In the genomic region with DNA sequence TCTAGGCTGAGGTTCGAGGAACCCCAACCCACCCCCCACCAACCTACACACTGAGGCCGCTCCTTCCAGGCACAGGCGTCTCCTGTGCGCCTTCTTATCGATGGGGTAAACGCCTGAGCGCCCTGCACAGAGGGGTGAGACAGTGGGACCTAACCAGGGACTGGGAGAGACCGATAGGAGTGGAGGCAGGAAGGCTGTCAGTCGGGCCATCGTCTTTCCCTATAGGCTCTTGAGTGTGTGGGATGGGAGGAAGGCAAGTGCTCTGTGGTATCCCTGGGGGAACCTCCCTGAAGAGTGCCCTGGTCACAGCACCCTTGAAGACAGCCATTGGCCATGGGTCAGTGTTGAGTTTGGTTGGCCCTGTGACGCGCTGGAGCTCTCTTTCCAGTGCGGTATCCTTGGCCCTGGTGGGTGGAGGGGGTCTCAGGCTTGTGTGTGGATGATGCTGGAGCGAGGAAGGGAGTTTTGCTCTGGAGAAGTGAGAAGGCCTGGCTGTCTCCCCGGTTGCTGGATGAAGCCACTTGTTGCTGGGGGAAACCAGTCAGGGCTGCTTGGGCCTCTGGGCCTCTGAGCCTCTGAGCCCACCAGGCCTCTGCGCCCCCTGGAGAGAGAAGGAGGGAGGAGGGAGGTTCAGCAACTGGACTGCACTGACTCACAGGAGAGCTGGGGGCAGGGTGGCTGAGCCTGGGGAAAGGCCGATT, we compare ENCODE assay signal across 1 cellular context.
TF ChIP-seq lines count a peak whose summit lies in the region.

No MANE protein-coding gene starts in this region.

TF ChIP-seq in GM23338, 12 proteins besides CTCF, POLR2A, EP300 and RAD21 (continued from another document):
- TF ChIP-seq, protein P1, sequence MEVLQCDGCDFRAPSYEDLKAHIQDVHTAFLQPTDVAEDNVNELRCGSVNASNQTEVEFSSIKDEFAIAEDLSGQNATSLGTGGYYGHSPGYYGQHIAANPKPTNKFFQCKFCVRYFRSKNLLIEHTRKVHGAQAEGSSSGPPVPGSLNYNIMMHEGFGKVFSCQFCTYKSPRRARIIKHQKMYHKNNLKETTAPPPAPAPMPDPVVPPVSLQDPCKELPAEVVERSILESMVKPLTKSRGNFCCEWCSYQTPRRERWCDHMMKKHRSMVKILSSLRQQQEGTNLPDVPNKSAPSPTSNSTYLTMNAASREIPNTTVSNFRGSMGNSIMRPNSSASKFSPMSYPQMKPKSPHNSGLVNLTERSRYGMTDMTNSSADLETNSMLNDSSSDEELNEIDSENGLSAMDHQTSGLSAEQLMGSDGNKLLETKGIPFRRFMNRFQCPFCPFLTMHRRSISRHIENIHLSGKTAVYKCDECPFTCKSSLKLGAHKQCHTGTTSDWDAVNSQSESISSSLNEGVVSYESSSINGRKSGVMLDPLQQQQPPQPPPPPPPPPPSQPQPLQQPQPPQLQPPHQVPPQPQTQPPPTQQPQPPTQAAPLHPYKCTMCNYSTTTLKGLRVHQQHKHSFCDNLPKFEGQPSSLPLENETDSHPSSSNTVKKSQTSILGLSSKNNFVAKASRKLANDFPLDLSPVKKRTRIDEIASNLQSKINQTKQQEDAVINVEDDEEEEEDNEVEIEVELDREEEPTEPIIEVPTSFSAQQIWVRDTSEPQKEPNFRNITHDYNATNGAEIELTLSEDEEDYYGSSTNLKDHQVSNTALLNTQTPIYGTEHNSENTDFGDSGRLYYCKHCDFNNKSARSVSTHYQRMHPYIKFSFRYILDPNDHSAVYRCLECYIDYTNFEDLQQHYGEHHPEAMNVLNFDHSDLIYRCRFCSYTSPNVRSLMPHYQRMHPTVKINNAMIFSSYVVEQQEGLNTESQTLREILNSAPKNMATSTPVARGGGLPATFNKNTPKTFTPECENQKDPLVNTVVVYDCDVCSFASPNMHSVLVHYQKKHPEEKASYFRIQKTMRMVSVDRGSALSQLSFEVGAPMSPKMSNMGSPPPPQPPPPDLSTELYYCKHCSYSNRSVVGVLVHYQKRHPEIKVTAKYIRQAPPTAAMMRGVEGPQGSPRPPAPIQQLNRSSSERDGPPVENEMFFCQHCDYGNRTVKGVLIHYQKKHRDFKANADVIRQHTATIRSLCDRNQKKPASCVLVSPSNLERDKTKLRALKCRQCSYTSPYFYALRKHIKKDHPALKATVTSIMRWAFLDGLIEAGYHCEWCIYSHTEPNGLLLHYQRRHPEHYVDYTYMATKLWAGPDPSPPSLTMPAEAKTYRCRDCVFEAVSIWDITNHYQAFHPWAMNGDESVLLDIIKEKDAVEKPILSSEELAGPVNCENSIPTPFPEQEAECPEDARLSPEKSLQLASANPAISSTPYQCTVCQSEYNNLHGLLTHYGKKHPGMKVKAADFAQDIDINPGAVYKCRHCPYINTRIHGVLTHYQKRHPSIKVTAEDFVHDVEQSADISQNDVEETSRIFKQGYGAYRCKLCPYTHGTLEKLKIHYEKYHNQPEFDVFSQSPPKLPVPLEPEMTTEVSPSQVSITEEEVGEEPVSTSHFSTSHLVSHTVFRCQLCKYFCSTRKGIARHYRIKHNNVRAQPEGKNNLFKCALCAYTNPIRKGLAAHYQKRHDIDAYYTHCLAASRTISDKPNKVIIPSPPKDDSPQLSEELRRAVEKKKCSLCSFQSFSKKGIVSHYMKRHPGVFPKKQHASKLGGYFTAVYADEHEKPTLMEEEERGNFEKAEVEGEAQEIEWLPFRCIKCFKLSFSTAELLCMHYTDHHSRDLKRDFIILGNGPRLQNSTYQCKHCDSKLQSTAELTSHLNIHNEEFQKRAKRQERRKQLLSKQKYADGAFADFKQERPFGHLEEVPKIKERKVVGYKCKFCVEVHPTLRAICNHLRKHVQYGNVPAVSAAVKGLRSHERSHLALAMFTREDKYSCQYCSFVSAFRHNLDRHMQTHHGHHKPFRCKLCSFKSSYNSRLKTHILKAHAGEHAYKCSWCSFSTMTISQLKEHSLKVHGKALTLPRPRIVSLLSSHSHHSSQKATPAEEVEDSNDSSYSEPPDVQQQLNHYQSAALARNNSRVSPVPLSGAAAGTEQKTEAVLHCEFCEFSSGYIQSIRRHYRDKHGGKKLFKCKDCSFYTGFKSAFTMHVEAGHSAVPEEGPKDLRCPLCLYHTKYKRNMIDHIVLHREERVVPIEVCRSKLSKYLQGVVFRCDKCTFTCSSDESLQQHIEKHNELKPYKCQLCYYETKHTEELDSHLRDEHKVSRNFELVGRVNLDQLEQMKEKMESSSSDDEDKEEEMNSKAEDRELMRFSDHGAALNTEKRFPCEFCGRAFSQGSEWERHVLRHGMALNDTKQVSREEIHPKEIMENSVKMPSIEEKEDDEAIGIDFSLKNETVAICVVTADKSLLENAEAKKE (CRISPR knock-in tag; IDR thresholded peaks at IDR 0.05), result no peak
- TF ChIP-seq NANOG (IDR thresholded peaks at IDR 0.05; ENCODE audit: borderline replicate concordance), result no peak
- TF ChIP-seq, protein P2, sequence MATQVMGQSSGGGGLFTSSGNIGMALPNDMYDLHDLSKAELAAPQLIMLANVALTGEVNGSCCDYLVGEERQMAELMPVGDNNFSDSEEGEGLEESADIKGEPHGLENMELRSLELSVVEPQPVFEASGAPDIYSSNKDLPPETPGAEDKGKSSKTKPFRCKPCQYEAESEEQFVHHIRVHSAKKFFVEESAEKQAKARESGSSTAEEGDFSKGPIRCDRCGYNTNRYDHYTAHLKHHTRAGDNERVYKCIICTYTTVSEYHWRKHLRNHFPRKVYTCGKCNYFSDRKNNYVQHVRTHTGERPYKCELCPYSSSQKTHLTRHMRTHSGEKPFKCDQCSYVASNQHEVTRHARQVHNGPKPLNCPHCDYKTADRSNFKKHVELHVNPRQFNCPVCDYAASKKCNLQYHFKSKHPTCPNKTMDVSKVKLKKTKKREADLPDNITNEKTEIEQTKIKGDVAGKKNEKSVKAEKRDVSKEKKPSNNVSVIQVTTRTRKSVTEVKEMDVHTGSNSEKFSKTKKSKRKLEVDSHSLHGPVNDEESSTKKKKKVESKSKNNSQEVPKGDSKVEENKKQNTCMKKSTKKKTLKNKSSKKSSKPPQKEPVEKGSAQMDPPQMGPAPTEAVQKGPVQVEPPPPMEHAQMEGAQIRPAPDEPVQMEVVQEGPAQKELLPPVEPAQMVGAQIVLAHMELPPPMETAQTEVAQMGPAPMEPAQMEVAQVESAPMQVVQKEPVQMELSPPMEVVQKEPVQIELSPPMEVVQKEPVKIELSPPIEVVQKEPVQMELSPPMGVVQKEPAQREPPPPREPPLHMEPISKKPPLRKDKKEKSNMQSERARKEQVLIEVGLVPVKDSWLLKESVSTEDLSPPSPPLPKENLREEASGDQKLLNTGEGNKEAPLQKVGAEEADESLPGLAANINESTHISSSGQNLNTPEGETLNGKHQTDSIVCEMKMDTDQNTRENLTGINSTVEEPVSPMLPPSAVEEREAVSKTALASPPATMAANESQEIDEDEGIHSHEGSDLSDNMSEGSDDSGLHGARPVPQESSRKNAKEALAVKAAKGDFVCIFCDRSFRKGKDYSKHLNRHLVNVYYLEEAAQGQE (IDR thresholded peaks at IDR 0.05; ENCODE audit: unreplicated experiment), result no peak
- no peak for TF ChIP-seq EZH2 (IDR thresholded peaks at IDR 0.05; ENCODE audit: low read depth, unreplicated experiment)
- no peak for TF ChIP-seq JUNB (IDR thresholded peaks at IDR 0.05; ENCODE audit: unreplicated experiment)
- no peak; the same call in 1 of the 2 replicates for TF ChIP-seq POLR2AphosphoS5 (IDR thresholded peaks at IDR 0.05; ENCODE audit: low read depth)
- TF ChIP-seq CREB1 (CRISPR knock-in tag; IDR thresholded peaks at IDR 0.05; ENCODE audit: low read depth), result no peak
- no peak for TF ChIP-seq ZNF114 (CRISPR knock-in tag; IDR thresholded peaks at IDR 0.05)
